23 cellular contexts compared by ENCODE assay signal in genomic region chr2:158828378-158829136, GRCh38. TPM values are rescaled to one million over a fixed set of nuclear protein-coding genes. Genes with fewer than 3 reads are reported as not detected.
DNase-seq lines count a peak whose midpoint lies in the region; ATAC-seq, FAIRE-seq and TF ChIP-seq lines count a peak whose summit lies in the region.
"Had no signal": no experiment of that assay in that cellular context is flagged by ENCODE, and none has a peak within 500 bp of the region (broad histone marks: within the 10 kb centered on the region; RNA-seq: fewer than 3 reads in every experiment).

No MANE protein-coding gene starts in this region.

- no peak overlapping the region for H2AFZ ChIP-seq in endothelial cell of umbilical vein (ENCODE audit: low read depth, low read length)

- H3K9me1 ChIP-seq in endothelial cell of umbilical vein (replicated peaks; ENCODE audit: control insufficient read depth, extremely low read depth, insufficient read depth, low read length), result no peaks in the 10 kb centered on the region

- DNase-seq in DMS53 (lab: John Stamatoyannopoulos, UW) (peak; percentile 36), DMS53 treated with DMSO at 0.1 percent for 48 hours (lab: John Stamatoyannopoulos, UW; ENCODE audit: unreplicated experiment) (no peak), endothelial cell of umbilical vein (ENCODE audit: low read depth, low spot score) (peak; percentile 11), mesothelial cell of epicardium (ENCODE audit: low spot score in 2 of 2, unreplicated experiment in 2 of 2) (no peak), type B pancreatic cell (ENCODE audit: extremely low spot score, unreplicated experiment) (no peak)
- DNase-seq: activated CD4-positive, alpha-beta T cell treated with anti-CD3 and anti-CD28 coated beads, Interleukin-2, amount 10 ng/mL, durations not matched to agents 7 days and 5 days; activated T-cell treated with anti-CD3 and anti-CD28 coated beads, Interleukin-2, amount 50 U/mL, for 24 hours; CD4-positive, alpha-beta T cell; foreskin keratinocyte; mammary epithelial cell; NCI-H1436 treated with DMSO at 0.1 percent for 48 hours; NCI-H226; stimulated activated naive CD8-positive, alpha-beta T cell treated with anti-CD3 and anti-CD28 coated beads, Interleukin-15, amount 100 ng/mL, for 72 hours had no signal

- intact Hi-C loops in endothelial cell of umbilical vein (cut with micrococcal nuclease), result no loop called here

- CTCF ChIA-PET in endothelial cell of umbilical vein (lab: Charles Lee), result no interaction called here

- no peak overlapping the region for H3K27ac ChIP-seq in endothelial cell of umbilical vein (ENCODE audit: insufficient read depth, low read depth, low read length)
- H3K27ac ChIP-seq: 22Rv1, foreskin keratinocyte, HL-60, neutrophil, SJSA1 had no signal

- no peaks in the 10 kb centered on the region for H3K36me3 Mint-ChIP-seq in mesothelial cell of epicardium
- H3K36me3 Mint-ChIP-seq in type B pancreatic cell, result no peaks in the 10 kb centered on the region

- TF ChIP-seq CTCF in endothelial cell of umbilical vein (IDR thresholded peaks at IDR 0.05; ENCODE audit: extremely low read depth in 1 of 2, insufficient read depth in 1 of 2, low read depth in 1 of 2, low read length in 2 of 2) (no peak), mesothelial cell of epicardium (IDR thresholded peaks at IDR 0.05; ENCODE audit: unreplicated experiment) (no peak), type B pancreatic cell (conservative IDR thresholded peaks at IDR 0.05) (no peak)

- H3K4me3 Mint-ChIP-seq in mesothelial cell of epicardium, result no peak overlapping the region
- H3K4me3 Mint-ChIP-seq in type B pancreatic cell, result peak overlapping the region; percentile 4
- H3K4me3 Mint-ChIP-seq: activated CD4-positive, alpha-beta T cell treated with anti-CD3 and anti-CD28 coated beads, Interleukin-2, amount 10 ng/mL, durations not matched to agents 7 days and 5 days; activated T-cell treated with anti-CD3 and anti-CD28 coated beads, Interleukin-2, amount 50 U/mL, for 24 hours; CD4-positive, alpha-beta T cell; stimulated activated naive CD8-positive, alpha-beta T cell treated with anti-CD3 and anti-CD28 coated beads, Interleukin-15, amount 100 ng/mL, for 72 hours had no signal

- H3K27me3 ChIP-seq in endothelial cell of umbilical vein (ENCODE audit: control insufficient read depth in 2 of 2, insufficient read depth in 2 of 2, low read length in 2 of 2), result peaks cover 0 to 2% of the 10 kb centered on the region in 2 experiments
- H3K27me3 ChIP-seq: foreskin keratinocyte, neutrophil, SJSA1 had no signal

- POLR2A ChIA-PET in endothelial cell of umbilical vein (lab: Charles Lee), result no interaction called here

- no peaks in the 10 kb centered on the region for H4K20me1 ChIP-seq in endothelial cell of umbilical vein (replicated peaks; ENCODE audit: control insufficient read depth, extremely low read depth, insufficient read depth, low read length)

- no peaks in the 10 kb centered on the region for H3K9me3 Mint-ChIP-seq in mesothelial cell of epicardium
- no peaks in the 10 kb centered on the region for H3K9me3 Mint-ChIP-seq in type B pancreatic cell
- H3K9me3 Mint-ChIP-seq: activated CD4-positive, alpha-beta T cell treated with anti-CD3 and anti-CD28 coated beads, Interleukin-2, amount 10 ng/mL, durations not matched to agents 7 days and 5 days; activated T-cell treated with anti-CD3 and anti-CD28 coated beads, Interleukin-2, amount 50 U/mL, for 24 hours; CD4-positive, alpha-beta T cell; stimulated activated naive CD8-positive, alpha-beta T cell treated with anti-CD3 and anti-CD28 coated beads, Interleukin-15, amount 100 ng/mL, for 72 hours had no signal

- dilution Hi-C loops in endothelial cell of umbilical vein (cut with MboI; ENCODE audit: extremely low pct_ligation_motif_present, low sequenced_read_pairs), result no loop called here

- TF ChIP-seq POLR2A in endothelial cell of umbilical vein (IDR thresholded peaks at IDR 0.05; ENCODE audit: low read depth, low read length), result no peak

- H3K36me3 ChIP-seq in endothelial cell of umbilical vein (ENCODE audit: control insufficient read depth in 2 of 2, extremely low read depth in 1 of 2, insufficient read depth in 2 of 2, low read length in 2 of 2), result no peaks in the 10 kb centered on the region
- H3K36me3 ChIP-seq: neutrophil, SJSA1 had no signal

- no peak overlapping the region for H3K9ac ChIP-seq in endothelial cell of umbilical vein (replicated peaks; ENCODE audit: extremely low read depth, insufficient read depth, low read length)

- no peaks in the 10 kb centered on the region for H3K79me2 ChIP-seq in endothelial cell of umbilical vein (ENCODE audit: control insufficient read depth, insufficient read depth, low read length)

- peak overlapping the region; percentile 86 for H3K27ac Mint-ChIP-seq in mesothelial cell of epicardium
- peak overlapping the region; percentile 33 for H3K27ac Mint-ChIP-seq in type B pancreatic cell
- H3K27ac Mint-ChIP-seq: activated CD4-positive, alpha-beta T cell treated with anti-CD3 and anti-CD28 coated beads, Interleukin-2, amount 10 ng/mL, durations not matched to agents 7 days and 5 days; activated T-cell treated with anti-CD3 and anti-CD28 coated beads, Interleukin-2, amount 50 U/mL, for 24 hours; CD4-positive, alpha-beta T cell; stimulated activated naive CD8-positive, alpha-beta T cell treated with anti-CD3 and anti-CD28 coated beads, Interleukin-15, amount 100 ng/mL, for 72 hours had no signal

- BruUV-seq in endothelial cell of umbilical vein (replicated peaks; lab: Mats Ljungman, UMichigan), result no TSS peak

- H3K4me3 ChIP-seq in endothelial cell of umbilical vein (replicated peaks in 1 of 3; ENCODE audit: insufficient read depth in 1 of 3, low read depth in 1 of 3, low read length in 3 of 3), result no peak overlapping the region
- H3K4me3 ChIP-seq: SJSA1 had no signal

- ATAC-seq in GM21528 (IDR thresholded peaks at IDR 0.05; ENCODE audit: low FRiP score, unreplicated experiment), result no peak
- no peak for ATAC-seq in HG02852 (IDR thresholded peaks at IDR 0.05; ENCODE audit: unreplicated experiment)
- no peak for ATAC-seq in HG03139 (IDR thresholded peaks at IDR 0.05; ENCODE audit: unreplicated experiment)
- ATAC-seq: foreskin keratinocyte; stimulated activated naive CD8-positive, alpha-beta T cell treated with anti-CD3 and anti-CD28 coated beads, Interleukin-15, amount 100 ng/mL, for 72 hours had no signal

- H3K27me3 Mint-ChIP-seq in mesothelial cell of epicardium (ENCODE audit: low read depth) (no peaks in the 10 kb centered on the region), type B pancreatic cell (no peaks in the 10 kb centered on the region)
- H3K27me3 Mint-ChIP-seq: CD4-positive, alpha-beta T cell had no signal

- peak; percentile 28 for FAIRE-seq in endothelial cell of umbilical vein (lab: Jason Lieb, UNC)
- FAIRE-seq: GM12892 had no signal

- H3K4me2 ChIP-seq in endothelial cell of umbilical vein (ENCODE audit: insufficient read depth, low read length), result no peak overlapping the region

- H3K9me3 ChIP-seq in endothelial cell of umbilical vein (replicated peaks; ENCODE audit: control insufficient read depth, insufficient read depth, low read length), result no peaks in the 10 kb centered on the region
- H3K9me3 ChIP-seq: neutrophil, SJSA1 had no signal

- H3K4me1 ChIP-seq in endothelial cell of umbilical vein (ENCODE audit: control insufficient read depth, extremely low read depth, insufficient read depth, low read length), result no peaks in the 10 kb centered on the region
- H3K4me1 ChIP-seq: foreskin keratinocyte had no signal

- H3K4me1 Mint-ChIP-seq in mesothelial cell of epicardium (peaks cover 30% of the 10 kb centered on the region), type B pancreatic cell (ENCODE audit: unreplicated experiment) (peaks cover 13% of the 10 kb centered on the region)
- H3K4me1 Mint-ChIP-seq: activated CD4-positive, alpha-beta T cell treated with anti-CD3 and anti-CD28 coated beads, Interleukin-2, amount 10 ng/mL, durations not matched to agents 7 days and 5 days; stimulated activated naive CD8-positive, alpha-beta T cell treated with anti-CD3 and anti-CD28 coated beads, Interleukin-15, amount 100 ng/mL, for 72 hours had no signal

TF ChIP-seq in endothelial cell of umbilical vein, 7 proteins besides CTCF, POLR2A, EP300 and RAD21:
- TF ChIP-seq POLR2AphosphoS5 (IDR thresholded peaks at IDR 0.05; ENCODE audit: insufficient read depth, low read depth, low read length), result no peak
- TF ChIP-seq MYC (IDR thresholded peaks at IDR 0.05; ENCODE audit: low read depth, low read length), result no peak
- no peak for TF ChIP-seq GATA2 (IDR thresholded peaks at IDR 0.05; ENCODE audit: insufficient read depth, insufficient read length, low read depth, low read length)
- TF ChIP-seq JUN (IDR thresholded peaks at IDR 0.05; ENCODE audit: borderline replicate concordance, insufficient read depth, insufficient read length, low read depth), result no peak
TF ChIP-seq in endothelial cell of umbilical vein: peak in this region for 0.

RNA-seq across cellular contexts. Expression of gene DAPL1, which starts 33.4 kb away (rescaled TPM):
- total RNA-seq in endothelial cell of umbilical vein, result not detected in 2 replicates
- polyA plus RNA-seq in endothelial cell of umbilical vein, result not detected in 2 replicates
- polyA plus RNA-seq in endothelial cell of umbilical vein (2011; cell fraction: cytosol; rRNA removed), result not detected in 2 replicates
- not detected in 2 replicates for polyA plus RNA-seq in endothelial cell of umbilical vein (2011; cell fraction: nucleus; rRNA removed)
- polyA plus RNA-seq in endothelial cell of umbilical vein (2012), result not detected in 2 replicates
- polyA minus RNA-seq in endothelial cell of umbilical vein, result not detected in 2 replicates
- not detected for polyA minus RNA-seq in endothelial cell of umbilical vein (2011; cell fraction: cytosol; rRNA and poly(A)+ RNA removed)
- not detected in 2 replicates for polyA minus RNA-seq in endothelial cell of umbilical vein (2011; cell fraction: nucleus; rRNA and poly(A)+ RNA removed)
- 0.71 TPM in 1 of 3 replicates, not detected in the others for total RNA-seq in mesothelial cell of epicardium
- total RNA-seq in type B pancreatic cell (ENCODE audit: low replicate concordance), result 0.76 TPM in 1 of 2 replicates, not detected in the other
- total RNA-seq: activated CD4-positive, alpha-beta T cell treated with anti-CD3 and anti-CD28 coated beads, Interleukin-2, amount 10 ng/mL, durations not matched to agents 7 days and 5 days; CD4-positive, alpha-beta T cell; dermis microvascular lymphatic vessel endothelial cell; OCI-LY7; SJSA1 had no signal

Comparison
In these comparisons a context has a peak if more than half of its experiments do, and no peak if none do; other contexts are left out.
1. DNase-seq: peak in DMS53 (single experiment) and endothelial cell of umbilical vein (single experiment); none in DMS53 treated with DMSO at 0.1 percent for 48 hours (single experiment), mesothelial cell of epicardium (0 of 2) and type B pancreatic cell (single experiment).